Comparison of ENCODE assay signal across 25 cellular contexts in the genomic region with DNA sequence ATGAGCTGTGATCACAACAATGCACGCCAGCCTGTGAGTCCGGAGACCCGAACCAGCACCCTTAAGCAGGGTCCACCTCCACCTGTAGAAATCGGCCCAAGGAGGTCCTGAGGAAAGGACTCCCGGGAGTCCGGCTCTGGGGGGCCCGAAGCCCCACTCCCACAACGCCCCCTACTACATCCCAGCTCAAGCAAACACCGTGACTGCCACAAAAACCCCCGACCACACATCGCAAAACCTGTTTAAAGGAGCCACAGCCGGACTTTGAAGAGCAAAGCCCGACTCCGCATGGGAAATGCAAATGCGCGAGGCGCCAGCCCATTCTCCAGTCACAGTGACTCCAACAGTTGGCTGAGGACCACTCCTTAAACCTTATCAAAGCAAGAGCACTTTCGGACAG.
"Had no signal": no experiment of that assay in that cellular context is flagged by ENCODE, and none has a peak within 500 bp of the region (broad histone marks: within the 10 kb centered on the region; RNA-seq: fewer than 3 reads in every experiment).

No MANE protein-coding gene starts in this region.

- H3K27me3 ChIP-seq: hepatocyte, ovary, right atrium auricular region, right lobe of liver, stomach, tibial artery, upper lobe of right lung had no signal

- H3K36me3 ChIP-seq: left ventricle myocardium inferior, ovary, right atrium auricular region, right lobe of liver, stomach, thoracic aorta, tibial artery, upper lobe of right lung had no signal

- H3K27ac ChIP-seq: hepatocyte, left ventricle myocardium inferior, ovary, right atrium auricular region, right lobe of liver, stomach, thoracic aorta, tibial artery, upper lobe of right lung had no signal

- H3K27me3 Mint-ChIP-seq: naive B cell; natural killer cell treated with Interleukin-12 subunit alpha and Interleukin-12 subunit beta and Interleukin-15 and Interleukin-18, amount 100 ng/mL, for 72 hours; progenitor cell of endocrine pancreas; stimulated activated naive B cell treated with anti-CD40 and anti-IgM and Interleukin-4, amounts not matched to agents 10 μg/mL and 1 μg/mL and 100 μg/mL, for 72 hours had no signal

- H3K4me3 ChIP-seq: hepatocyte, left ventricle myocardium inferior, lung, ovary, right atrium auricular region, right lobe of liver, smooth muscle cell, stomach, thoracic aorta, tibial artery, upper lobe of right lung had no signal

- H3K36me3 Mint-ChIP-seq: mesothelial cell of epicardium; naive B cell; stimulated activated naive B cell treated with anti-CD40 and anti-IgM and Interleukin-4, amounts not matched to agents 10 μg/mL and 1 μg/mL and 100 μg/mL, for 72 hours had no signal

- H3K4me1 Mint-ChIP-seq: mesothelial cell of epicardium; naive B cell; stimulated activated naive B cell treated with anti-CD40 and anti-IgM and Interleukin-4, amounts not matched to agents 10 μg/mL and 1 μg/mL and 100 μg/mL, for 72 hours had no signal

- ATAC-seq: natural killer cell treated with Interleukin-12 subunit alpha and Interleukin-12 subunit beta and Interleukin-15 and Interleukin-18, amount 100 ng/mL, for 72 hours; right lobe of liver; stimulated activated naive B cell treated with anti-CD40 and anti-IgM and Interleukin-4, amounts not matched to agents 10 μg/mL and 1 μg/mL and 100 μg/mL, for 72 hours; stimulated activated naive CD8-positive, alpha-beta T cell treated with anti-CD3 and anti-CD28 coated beads, Interleukin-15, Interleukin-2, amounts not matched to agents 100 U/mL and 50 U/mL, for 24 hours; upper lobe of right lung had no signal

- H3K9me3 ChIP-seq: left ventricle myocardium inferior, right atrium auricular region, right lobe of liver, thoracic aorta, tibial artery, upper lobe of right lung had no signal

- H3K4me1 ChIP-seq: left ventricle myocardium inferior, right atrium auricular region, right lobe of liver, stomach, tibial artery, upper lobe of right lung had no signal

- DNase-seq: islet precursor cell; left ventricle myocardium inferior; mesendoderm; naive B cell; nucleus accumbens; ovary; right lobe of liver; stimulated activated CD4-positive, alpha-beta T cell treated with anti-CD3 and anti-CD28 coated beads, Interleukin-1b, Interleukin-23, amount 100 ng/mL, for 48 hours; stimulated activated CD4-positive, alpha-beta T cell treated with anti-CD3 and anti-CD28 coated beads, Interleukin-2, amount 100 ng/mL, for 48 hours; stimulated activated CD4-positive, alpha-beta T cell treated with anti-CD3 and anti-CD28 coated beads, Interleukin-4, amount 100 ng/mL, for 4 hours; stimulated activated CD8-positive, alpha-beta memory T cell treated with anti-CD3 and anti-CD28 coated beads, Interleukin-4, amount 100 ng/mL, for 48 hours; stimulated activated naive B cell treated with anti-CD40 and anti-IgM and Interleukin-4, amounts not matched to agents 10 μg/mL and 1 μg/mL and 100 μg/mL, for 72 hours; stimulated activated naive CD8-positive, alpha-beta T cell treated with anti-CD3 and anti-CD28 coated beads, Interleukin-15, Interleukin-2, amounts not matched to agents 100 U/mL and 50 U/mL, for 24 hours; stomach; tibial artery; trophoblast cell; upper lobe of right lung had no signal

- H3K4me3 Mint-ChIP-seq: mesothelial cell of epicardium; naive B cell; natural killer cell treated with Interleukin-12 subunit alpha and Interleukin-12 subunit beta and Interleukin-15 and Interleukin-18, amount 100 ng/mL, for 72 hours; stimulated activated naive B cell treated with anti-CD40 and anti-IgM and Interleukin-4, amounts not matched to agents 10 μg/mL and 1 μg/mL and 100 μg/mL, for 72 hours had no signal

- H3K27ac Mint-ChIP-seq: mesothelial cell of epicardium; naive B cell; natural killer cell treated with Interleukin-12 subunit alpha and Interleukin-12 subunit beta and Interleukin-15 and Interleukin-18, amount 100 ng/mL, for 72 hours; progenitor cell of endocrine pancreas; stimulated activated naive B cell treated with anti-CD40 and anti-IgM and Interleukin-4, amounts not matched to agents 10 μg/mL and 1 μg/mL and 100 μg/mL, for 72 hours had no signal
